19 cellular contexts compared by ENCODE assay signal in the genomic region with DNA sequence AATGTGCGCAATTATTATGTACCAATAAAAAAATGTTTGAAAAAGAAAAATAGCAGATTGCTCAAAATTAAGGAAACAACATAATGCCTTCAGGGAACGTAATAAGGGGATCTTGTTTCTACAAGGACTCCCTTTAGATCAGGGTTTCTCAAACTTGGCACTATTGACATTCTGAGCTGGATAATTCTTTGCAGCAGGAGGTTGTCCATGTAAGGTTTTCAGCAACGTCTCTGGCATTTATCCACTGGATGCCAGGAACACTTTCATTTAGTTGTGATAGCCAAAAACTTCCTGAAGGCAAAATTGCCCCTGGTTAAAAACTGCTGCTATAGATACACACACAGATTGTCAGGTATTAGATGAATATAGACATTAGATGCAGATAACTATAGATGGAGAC.
"Had no signal": no experiment of that assay in that cellular context is flagged by ENCODE, and none has a peak within 500 bp of the region (broad histone marks: within the 10 kb centered on the region; RNA-seq: fewer than 3 reads in every experiment).

No MANE protein-coding gene starts in this region.

- H3K4me3 ChIP-seq: esophagus muscularis mucosa, gastrocnemius medialis, heart right ventricle, mucosa of descending colon, psoas muscle, right lobe of liver, stomach, thoracic aorta, transverse colon had no signal

- H3K9me3 ChIP-seq: esophagus muscularis mucosa, gastrocnemius medialis, mucosa of descending colon, neutrophil, psoas muscle, right lobe of liver, stomach, thoracic aorta, transverse colon had no signal

- H3K27me3 Mint-ChIP-seq: naive thymus-derived CD8-positive, alpha-beta T cell had no signal

- H3K36me3 ChIP-seq: esophagus muscularis mucosa, gastrocnemius medialis, heart right ventricle, neutrophil, right lobe of liver, stomach, thoracic aorta, transverse colon had no signal

- H3K27ac Mint-ChIP-seq: naive thymus-derived CD8-positive, alpha-beta T cell had no signal

- H3K4me1 Mint-ChIP-seq: naive thymus-derived CD8-positive, alpha-beta T cell had no signal

- H3K36me3 Mint-ChIP-seq: naive thymus-derived CD8-positive, alpha-beta T cell had no signal

- ATAC-seq: gastrocnemius medialis; heart right ventricle; left lobe of liver; mucosa of descending colon; naive thymus-derived CD8-positive, alpha-beta T cell; psoas muscle; right lobe of liver had no signal

- H3K4me1 ChIP-seq: heart right ventricle, right lobe of liver, stomach, transverse colon had no signal

- H3K27me3 ChIP-seq: esophagus muscularis mucosa, gastrocnemius medialis, heart right ventricle, neutrophil, right lobe of liver, stomach, transverse colon had no signal

- DNase-seq: effector memory CD4-positive, alpha-beta T cell; gastrocnemius medialis; hypothalamus; mammary epithelial cell; mucosa of descending colon; naive thymus-derived CD8-positive, alpha-beta T cell; psoas muscle; retina; right lobe of liver; stimulated activated naive CD4-positive, alpha-beta T cell; stomach; substantia nigra; transverse colon had no signal

- H3K27ac ChIP-seq: epithelial cell of prostate, esophagus muscularis mucosa, heart right ventricle, neutrophil, right lobe of liver, stomach, thoracic aorta, transverse colon had no signal

- H3K4me3 Mint-ChIP-seq: naive thymus-derived CD8-positive, alpha-beta T cell had no signal
